1 cellular context compared by ENCODE assay signal in genomic region chr11:47615249-47615648, GRCh38.
TF ChIP-seq lines count a peak whose summit lies in the region.

No MANE protein-coding gene starts in this region.

TF ChIP-seq in WTC11, 78 proteins besides CTCF, POLR2A, EP300 and RAD21:
- TF ChIP-seq, protein P1, sequence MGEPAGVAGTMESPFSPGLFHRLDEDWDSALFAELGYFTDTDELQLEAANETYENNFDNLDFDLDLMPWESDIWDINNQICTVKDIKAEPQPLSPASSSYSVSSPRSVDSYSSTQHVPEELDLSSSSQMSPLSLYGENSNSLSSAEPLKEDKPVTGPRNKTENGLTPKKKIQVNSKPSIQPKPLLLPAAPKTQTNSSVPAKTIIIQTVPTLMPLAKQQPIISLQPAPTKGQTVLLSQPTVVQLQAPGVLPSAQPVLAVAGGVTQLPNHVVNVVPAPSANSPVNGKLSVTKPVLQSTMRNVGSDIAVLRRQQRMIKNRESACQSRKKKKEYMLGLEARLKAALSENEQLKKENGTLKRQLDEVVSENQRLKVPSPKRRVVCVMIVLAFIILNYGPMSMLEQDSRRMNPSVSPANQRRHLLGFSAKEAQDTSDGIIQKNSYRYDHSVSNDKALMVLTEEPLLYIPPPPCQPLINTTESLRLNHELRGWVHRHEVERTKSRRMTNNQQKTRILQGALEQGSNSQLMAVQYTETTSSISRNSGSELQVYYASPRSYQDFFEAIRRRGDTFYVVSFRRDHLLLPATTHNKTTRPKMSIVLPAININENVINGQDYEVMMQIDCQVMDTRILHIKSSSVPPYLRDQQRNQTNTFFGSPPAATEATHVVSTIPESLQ (CRISPR knock-in tag; IDR thresholded peaks at IDR 0.05) = no peak
- TF ChIP-seq, protein P2, sequence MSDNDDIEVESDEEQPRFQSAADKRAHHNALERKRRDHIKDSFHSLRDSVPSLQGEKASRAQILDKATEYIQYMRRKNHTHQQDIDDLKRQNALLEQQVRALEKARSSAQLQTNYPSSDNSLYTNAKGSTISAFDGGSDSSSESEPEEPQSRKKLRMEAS (CRISPR knock-in tag; IDR thresholded peaks at IDR 0.05) = no peak
- no peak for TF ChIP-seq FOXJ3 (CRISPR knock-in tag; IDR thresholded peaks at IDR 0.05; ENCODE audit: borderline replicate concordance)
- no peak for TF ChIP-seq JAZF1 (CRISPR knock-in tag; IDR thresholded peaks at IDR 0.05)
- no peak for TF ChIP-seq NFYB (CRISPR knock-in tag; conservative IDR thresholded peaks at IDR 0.05; ENCODE audit: low read depth)
- TF ChIP-seq PRDM15 (CRISPR knock-in tag; IDR thresholded peaks at IDR 0.05) = no peak
- no peak for TF ChIP-seq SP1 (CRISPR knock-in tag; conservative IDR thresholded peaks at IDR 0.05)
- no peak for TF ChIP-seq ATF3 (CRISPR knock-in tag; conservative IDR thresholded peaks at IDR 0.05)
- TF ChIP-seq TEAD1 (CRISPR knock-in tag; IDR thresholded peaks at IDR 0.05) = no peak
- TF ChIP-seq, protein P3, sequence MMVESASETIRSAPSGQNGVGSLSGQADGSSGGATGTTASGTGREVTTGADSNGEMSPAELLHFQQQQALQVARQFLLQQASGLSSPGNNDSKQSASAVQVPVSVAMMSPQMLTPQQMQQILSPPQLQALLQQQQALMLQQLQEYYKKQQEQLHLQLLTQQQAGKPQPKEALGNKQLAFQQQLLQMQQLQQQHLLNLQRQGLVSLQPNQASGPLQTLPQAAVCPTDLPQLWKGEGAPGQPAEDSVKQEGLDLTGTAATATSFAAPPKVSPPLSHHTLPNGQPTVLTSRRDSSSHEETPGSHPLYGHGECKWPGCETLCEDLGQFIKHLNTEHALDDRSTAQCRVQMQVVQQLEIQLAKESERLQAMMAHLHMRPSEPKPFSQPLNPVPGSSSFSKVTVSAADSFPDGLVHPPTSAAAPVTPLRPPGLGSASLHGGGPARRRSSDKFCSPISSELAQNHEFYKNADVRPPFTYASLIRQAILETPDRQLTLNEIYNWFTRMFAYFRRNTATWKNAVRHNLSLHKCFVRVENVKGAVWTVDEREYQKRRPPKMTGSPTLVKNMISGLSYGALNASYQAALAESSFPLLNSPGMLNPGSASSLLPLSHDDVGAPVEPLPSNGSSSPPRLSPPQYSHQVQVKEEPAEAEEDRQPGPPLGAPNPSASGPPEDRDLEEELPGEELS (CRISPR knock-in tag; IDR thresholded peaks at IDR 0.05) = no peak
- TF ChIP-seq EMX1 (CRISPR knock-in tag; IDR thresholded peaks at IDR 0.05) = no peak
